1 cellular context compared by ENCODE assay signal in genomic region chr14:64540208-64541202, GRCh38.
A peak's percentile ranks its signal among the peaks of the same experiment; 100 is the strongest.
TF ChIP-seq lines count a peak whose summit lies in the region.

HSPA2 (plus strand) TSS chr14:64540741; CDS start chr14:64540850, 109 bp downstream.

TF ChIP-seq in HepG2, 621 proteins besides CTCF, POLR2A, EP300 and RAD21 (continued from another document and continues in another):
- TF ChIP-seq ZNF777 (CRISPR knock-in tag; IDR thresholded peaks at IDR 0.05) (peak; percentile 77), GLMP (CRISPR knock-in tag; IDR thresholded peaks at IDR 0.05; ENCODE audit: borderline replicate concordance) (no peak), SOX6 (IDR thresholded peaks at IDR 0.05) (no peak), SOX6 (CRISPR knock-in tag; IDR thresholded peaks at IDR 0.05) (peak; percentile 25; the same call in 1 of the 2 replicates), PHF5A (CRISPR knock-in tag; IDR thresholded peaks at IDR 0.05; ENCODE audit: low read depth, unreplicated experiment) (no peak), HNRNPK (IDR thresholded peaks at IDR 0.05; ENCODE audit: low read depth, low read length, poor library complexity, severe bottlenecking) (no peak), HMGXB3 (CRISPR knock-in tag; IDR thresholded peaks at IDR 0.05; ENCODE audit: borderline replicate concordance) (no peak), ETV5 (CRISPR knock-in tag; IDR thresholded peaks at IDR 0.05; ENCODE audit: borderline replicate concordance) (0 out of 2 replicates have a peak, but pooled peaks have one; percentile 12), RARA (CRISPR knock-in tag; IDR thresholded peaks at IDR 0.05) (no peak), ZSCAN31 (CRISPR knock-in tag; IDR thresholded peaks at IDR 0.05; ENCODE audit: low read depth) (0 out of 2 replicates have a peak, but pooled peaks have one; percentile 41), TP53 (CRISPR knock-in tag; conservative IDR thresholded peaks at IDR 0.05) (no peak), ZBTB8A (CRISPR knock-in tag; IDR thresholded peaks at IDR 0.05; ENCODE audit: borderline replicate concordance, low read depth) (no peak), THAP9 (CRISPR knock-in tag; IDR thresholded peaks at IDR 0.05; ENCODE audit: borderline replicate concordance) (peak; percentile 56; the same call in 1 of the 2 replicates), POLR2G (IDR thresholded peaks at IDR 0.05; ENCODE audit: low read depth, low read length) (peak; percentile 50; the same call in 1 of the 2 replicates), ERF (CRISPR knock-in tag; IDR thresholded peaks at IDR 0.05) (0 out of 2 replicates have a peak, but pooled peaks have one; percentile 35), SP4 (CRISPR knock-in tag; IDR thresholded peaks at IDR 0.05) (peak; percentile 86; the same call in 1 of the 2 replicates), MAZ (IDR thresholded peaks at IDR 0.05; ENCODE audit: borderline replicate concordance, low read depth, low read length) (no peak), MAZ (CRISPR knock-in tag; IDR thresholded peaks at IDR 0.05; ENCODE audit: low read depth) (peak; percentile 85), ZFX (CRISPR knock-in tag; IDR thresholded peaks at IDR 0.05; ENCODE audit: low read depth) (peak; percentile 56; the same call in 1 of the 2 replicates), ATF1 (CRISPR knock-in tag; IDR thresholded peaks at IDR 0.05) (peak; percentile 76), ZNF430 (CRISPR knock-in tag; IDR thresholded peaks at IDR 0.05) (peak; percentile 73; the same call in 1 of the 2 replicates), TFDP1 (CRISPR knock-in tag; IDR thresholded peaks at IDR 0.05; ENCODE audit: borderline replicate concordance) (peak; percentile 95), POGK (CRISPR knock-in tag; conservative IDR thresholded peaks at IDR 0.05) (0 out of 2 replicates have a peak, but pooled peaks have one; percentile 28), IKZF5 (CRISPR knock-in tag; IDR thresholded peaks at IDR 0.05) (peak; percentile 68; the same call in 1 of the 2 replicates), TBX2 (CRISPR knock-in tag; IDR thresholded peaks at IDR 0.05; ENCODE audit: borderline replicate concordance) (peak; percentile 73), PATZ1 (CRISPR knock-in tag; IDR thresholded peaks at IDR 0.05) (peak; percentile 31; the same call in 1 of the 2 replicates), FOXK2 (IDR thresholded peaks at IDR 0.05) (no peak), ZNF460 (CRISPR knock-in tag; IDR thresholded peaks at IDR 0.05; ENCODE audit: borderline replicate concordance) (no peak)
- TF ChIP-seq, protein P1, sequence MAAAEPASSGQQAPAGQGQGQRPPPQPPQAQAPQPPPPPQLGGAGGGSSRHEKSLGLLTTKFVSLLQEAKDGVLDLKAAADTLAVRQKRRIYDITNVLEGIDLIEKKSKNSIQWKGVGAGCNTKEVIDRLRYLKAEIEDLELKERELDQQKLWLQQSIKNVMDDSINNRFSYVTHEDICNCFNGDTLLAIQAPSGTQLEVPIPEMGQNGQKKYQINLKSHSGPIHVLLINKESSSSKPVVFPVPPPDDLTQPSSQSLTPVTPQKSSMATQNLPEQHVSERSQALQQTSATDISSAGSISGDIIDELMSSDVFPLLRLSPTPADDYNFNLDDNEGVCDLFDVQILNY (CRISPR knock-in tag; conservative IDR thresholded peaks at IDR 0.05), result peak; percentile 62; the same call in 1 of the 2 replicates
- TF ChIP-seq, protein P2, sequence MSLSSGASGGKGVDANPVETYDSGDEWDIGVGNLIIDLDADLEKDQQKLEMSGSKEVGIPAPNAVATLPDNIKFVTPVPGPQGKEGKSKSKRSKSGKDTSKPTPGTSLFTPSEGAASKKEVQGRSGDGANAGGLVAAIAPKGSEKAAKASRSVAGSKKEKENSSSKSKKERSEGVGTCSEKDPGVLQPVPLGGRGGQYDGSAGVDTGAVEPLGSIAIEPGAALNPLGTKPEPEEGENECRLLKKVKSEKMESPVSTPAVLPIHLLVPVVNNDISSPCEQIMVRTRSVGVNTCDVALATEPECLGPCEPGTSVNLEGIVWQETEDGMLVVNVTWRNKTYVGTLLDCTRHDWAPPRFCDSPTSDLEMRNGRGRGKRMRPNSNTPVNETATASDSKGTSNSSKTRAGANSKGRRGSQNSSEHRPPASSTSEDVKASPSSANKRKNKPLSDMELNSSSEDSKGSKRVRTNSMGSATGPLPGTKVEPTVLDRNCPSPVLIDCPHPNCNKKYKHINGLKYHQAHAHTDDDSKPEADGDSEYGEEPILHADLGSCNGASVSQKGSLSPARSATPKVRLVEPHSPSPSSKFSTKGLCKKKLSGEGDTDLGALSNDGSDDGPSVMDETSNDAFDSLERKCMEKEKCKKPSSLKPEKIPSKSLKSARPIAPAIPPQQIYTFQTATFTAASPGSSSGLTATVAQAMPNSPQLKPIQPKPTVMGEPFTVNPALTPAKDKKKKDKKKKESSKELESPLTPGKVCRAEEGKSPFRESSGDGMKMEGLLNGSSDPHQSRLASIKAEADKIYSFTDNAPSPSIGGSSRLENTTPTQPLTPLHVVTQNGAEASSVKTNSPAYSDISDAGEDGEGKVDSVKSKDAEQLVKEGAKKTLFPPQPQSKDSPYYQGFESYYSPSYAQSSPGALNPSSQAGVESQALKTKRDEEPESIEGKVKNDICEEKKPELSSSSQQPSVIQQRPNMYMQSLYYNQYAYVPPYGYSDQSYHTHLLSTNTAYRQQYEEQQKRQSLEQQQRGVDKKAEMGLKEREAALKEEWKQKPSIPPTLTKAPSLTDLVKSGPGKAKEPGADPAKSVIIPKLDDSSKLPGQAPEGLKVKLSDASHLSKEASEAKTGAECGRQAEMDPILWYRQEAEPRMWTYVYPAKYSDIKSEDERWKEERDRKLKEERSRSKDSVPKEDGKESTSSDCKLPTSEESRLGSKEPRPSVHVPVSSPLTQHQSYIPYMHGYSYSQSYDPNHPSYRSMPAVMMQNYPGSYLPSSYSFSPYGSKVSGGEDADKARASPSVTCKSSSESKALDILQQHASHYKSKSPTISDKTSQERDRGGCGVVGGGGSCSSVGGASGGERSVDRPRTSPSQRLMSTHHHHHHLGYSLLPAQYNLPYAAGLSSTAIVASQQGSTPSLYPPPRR (CRISPR knock-in tag; IDR thresholded peaks at IDR 0.05; ENCODE audit: borderline replicate concordance), result peak; percentile 38; the same call in 1 of the 2 replicates
